In the genomic region with DNA sequence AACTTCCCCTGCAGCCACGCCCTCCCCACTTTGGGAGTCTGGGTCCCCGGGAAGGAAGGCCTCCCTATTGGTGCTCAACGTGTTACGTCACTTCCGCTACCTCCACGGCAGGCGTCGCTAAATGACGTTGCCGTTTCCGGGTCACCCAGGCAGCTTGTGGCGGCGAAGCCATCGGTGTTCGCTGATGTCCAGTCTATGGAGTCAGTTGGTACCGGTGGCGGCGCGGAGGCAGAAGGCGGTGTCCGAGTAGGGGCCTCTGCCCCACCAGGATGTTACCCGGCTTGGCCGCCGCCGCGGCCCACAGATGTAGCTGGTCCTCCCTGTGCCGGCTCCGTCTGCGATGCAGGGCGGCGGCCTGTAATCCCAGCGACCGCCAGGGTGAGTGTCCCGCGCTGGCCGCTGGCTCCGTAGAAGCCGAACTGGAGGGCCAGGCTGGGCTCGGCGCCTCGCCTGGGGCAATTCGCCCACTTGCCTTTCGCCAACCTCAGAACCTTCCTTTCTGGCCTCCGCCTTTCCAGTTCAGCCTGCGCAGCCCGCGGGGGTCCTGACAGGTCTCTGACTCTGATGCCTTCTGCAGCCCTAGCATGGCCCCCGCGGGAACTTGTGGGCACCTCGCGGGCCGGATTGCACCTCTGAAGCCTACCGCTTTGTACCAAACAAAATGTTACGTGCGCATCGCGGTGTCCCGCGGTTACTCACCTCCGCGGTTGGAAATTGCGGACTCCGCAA, we compare ENCODE assay signal across 8 cellular contexts. TPM values are rescaled to one million over a fixed set of nuclear protein-coding genes. Genes with fewer than 3 reads are reported as not detected.
DNase-seq lines count a peak whose midpoint lies in the region; TF ChIP-seq lines count a peak whose summit lies in the region.

Gene SLC30A9 (plus strand): TSS at position 148 of the 729 bp plus-strand sequence. CDS start 122 bp downstream, at position 270.

- no peaks in the 10 kb centered on the region for H3F3A ChIP-seq in neural cell (ENCODE audit: insufficient read depth, low read length, poor library complexity, severe bottlenecking)

- no peaks in the 10 kb centered on the region; the same call in 1 of the 2 replicates for H3K36me3 ChIP-seq in HAP-1 (replicated peaks)
- no peaks in the 10 kb centered on the region for H3K36me3 ChIP-seq in MG63
- H3K36me3 ChIP-seq in neural cell (ENCODE audit: insufficient read depth, low read length), result no peaks in the 10 kb centered on the region
- H3K36me3 ChIP-seq in stomach, result no peaks in the 10 kb centered on the region

- intact Hi-C loops in stomach (cut with DNase I; ENCODE audit: low total_unique reads), result no loop called here

- H3K4me3 ChIP-seq in HAP-1, result peak within 1 kb of the TSS; percentile 88
- peak within 1 kb of the TSS; percentile 86 for H3K4me3 ChIP-seq in MG63
- H3K4me3 ChIP-seq in fibroblast of villous mesenchyme (ENCODE audit: low read depth, low read length), result peak within 1 kb of the TSS; percentile 86
- H3K4me3 ChIP-seq in neural cell (ENCODE audit: low read length), result peak within 1 kb of the TSS; percentile 74
- H3K4me3 ChIP-seq in stomach, result peak within 1 kb of the TSS; percentile 75 to 97 (median 88)

- H3K27me3 ChIP-seq in HAP-1 (ENCODE audit: low read depth) (no peaks in the 10 kb centered on the region), MG63 (no peaks in the 10 kb centered on the region), neural cell (ENCODE audit: insufficient read depth, low read depth, low read length) (no peaks in the 10 kb centered on the region), stomach (no peaks in the 10 kb centered on the region)

- H2AFZ ChIP-seq in neural cell (ENCODE audit: low read depth, low read length), result peak within 1 kb of the TSS; percentile 89

- no peaks in the 10 kb centered on the region for H4K20me1 ChIP-seq in neural cell (ENCODE audit: insufficient read depth)

- peak; percentile 33 for TF ChIP-seq EP300 in neural cell (conservative IDR thresholded peaks at IDR 0.05; ENCODE audit: poor library complexity, severe bottlenecking)
- TF ChIP-seq EP300 in stomach (IDR thresholded peaks at IDR 0.05), result no peak

- peak in 2 of 4 donors; percentile 52 to 66 for TF ChIP-seq POLR2A in stomach (IDR thresholded peaks at IDR 0.05)

- H3K79me2 ChIP-seq in neural cell (replicated peaks; ENCODE audit: insufficient read depth, low read length), result peaks cover 47% of the 10 kb centered on the region

- H3K4me1 ChIP-seq in HAP-1 (peaks cover 22% of the 10 kb centered on the region), stomach (peaks cover 9 to 36% (median 22%) of the 10 kb centered on the region in 4 donors)

- peak; percentile 37 for TF ChIP-seq CTCF in fibroblast of villous mesenchyme (IDR thresholded peaks at IDR 0.05; ENCODE audit: insufficient read depth, low read depth, low read length)
- TF ChIP-seq CTCF in neural cell (IDR thresholded peaks at IDR 0.05; ENCODE audit: poor library complexity, severe bottlenecking), result peak; percentile 63
- TF ChIP-seq CTCF in stomach (IDR thresholded peaks at IDR 0.05), result peak in 5 of 7 experiments; percentile 17 to 48 (median 37)

- WGBS in stomach, 5 donors, result 0 to 1% (median 0%) methylated on average over 25 to 63 of the region's 63 CpGs

- H3K4me2 ChIP-seq in neural cell (ENCODE audit: low read length), result peak within 1 kb of the TSS; percentile 98

- H3K9me2 ChIP-seq in neural cell (ENCODE audit: insufficient read depth, low read length), result no peaks in the 10 kb centered on the region

- peak; percentile 86 for DNase-seq in GDM1 (lab: John Stamatoyannopoulos, UW)
- DNase-seq in HAP-1 (ENCODE audit: low spot score in 2 of 2), result peak; percentile 95 to 98
- peak; percentile 88 for DNase-seq in MG63
- DNase-seq in SHP77 treated with DMSO at 0.1 percent for 48 hours (lab: John Stamatoyannopoulos, UW), result peak; percentile 40
- peak; percentile 97 for DNase-seq in activated effector memory CD4-positive, alpha-beta T cell treated with anti-CD3 and anti-CD28 coated beads, Interleukin-2, amount 50 U/mL, for 16 hours
- peak; percentile 95 for DNase-seq in fibroblast of villous mesenchyme (ENCODE audit: low read depth)
- DNase-seq in stomach, result peak; percentile 96

- peak within 1 kb of the TSS; percentile 86 for H3K9ac ChIP-seq in neural cell (ENCODE audit: low read length)

- in situ Hi-C loops in HAP-1 (cut with MboI; ENCODE audit: low sequenced_read_pairs), result no loop called here

- no peak for TF ChIP-seq RAD21 in neural cell (conservative IDR thresholded peaks at IDR 0.05)

- H3K9me3 ChIP-seq in HAP-1 (no peaks in the 10 kb centered on the region), MG63 (no peaks in the 10 kb centered on the region), neural cell (ENCODE audit: low read length) (no peaks in the 10 kb centered on the region), stomach (no peaks in the 10 kb centered on the region)

- H3K27ac ChIP-seq in neural cell (ENCODE audit: low read length), result peak within 1 kb of the TSS; percentile 63
- H3K27ac ChIP-seq in stomach, result peak within 1 kb of the TSS; percentile 89 to 92 (median 91)

TF ChIP-seq in neural cell, 6 proteins besides CTCF, POLR2A, EP300 and RAD21:
- peak; percentile 81 for TF ChIP-seq TAF1 (IDR thresholded peaks at IDR 0.05; ENCODE audit: low read depth)
- TF ChIP-seq, protein P1, sequence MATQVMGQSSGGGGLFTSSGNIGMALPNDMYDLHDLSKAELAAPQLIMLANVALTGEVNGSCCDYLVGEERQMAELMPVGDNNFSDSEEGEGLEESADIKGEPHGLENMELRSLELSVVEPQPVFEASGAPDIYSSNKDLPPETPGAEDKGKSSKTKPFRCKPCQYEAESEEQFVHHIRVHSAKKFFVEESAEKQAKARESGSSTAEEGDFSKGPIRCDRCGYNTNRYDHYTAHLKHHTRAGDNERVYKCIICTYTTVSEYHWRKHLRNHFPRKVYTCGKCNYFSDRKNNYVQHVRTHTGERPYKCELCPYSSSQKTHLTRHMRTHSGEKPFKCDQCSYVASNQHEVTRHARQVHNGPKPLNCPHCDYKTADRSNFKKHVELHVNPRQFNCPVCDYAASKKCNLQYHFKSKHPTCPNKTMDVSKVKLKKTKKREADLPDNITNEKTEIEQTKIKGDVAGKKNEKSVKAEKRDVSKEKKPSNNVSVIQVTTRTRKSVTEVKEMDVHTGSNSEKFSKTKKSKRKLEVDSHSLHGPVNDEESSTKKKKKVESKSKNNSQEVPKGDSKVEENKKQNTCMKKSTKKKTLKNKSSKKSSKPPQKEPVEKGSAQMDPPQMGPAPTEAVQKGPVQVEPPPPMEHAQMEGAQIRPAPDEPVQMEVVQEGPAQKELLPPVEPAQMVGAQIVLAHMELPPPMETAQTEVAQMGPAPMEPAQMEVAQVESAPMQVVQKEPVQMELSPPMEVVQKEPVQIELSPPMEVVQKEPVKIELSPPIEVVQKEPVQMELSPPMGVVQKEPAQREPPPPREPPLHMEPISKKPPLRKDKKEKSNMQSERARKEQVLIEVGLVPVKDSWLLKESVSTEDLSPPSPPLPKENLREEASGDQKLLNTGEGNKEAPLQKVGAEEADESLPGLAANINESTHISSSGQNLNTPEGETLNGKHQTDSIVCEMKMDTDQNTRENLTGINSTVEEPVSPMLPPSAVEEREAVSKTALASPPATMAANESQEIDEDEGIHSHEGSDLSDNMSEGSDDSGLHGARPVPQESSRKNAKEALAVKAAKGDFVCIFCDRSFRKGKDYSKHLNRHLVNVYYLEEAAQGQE (IDR thresholded peaks at IDR 0.05; ENCODE audit: borderline replicate concordance), result peak; percentile 63
- TF ChIP-seq EZH2 (IDR thresholded peaks at IDR 0.05; ENCODE audit: borderline replicate concordance, insufficient read depth, low read length, poor library complexity, severe bottlenecking), result no peak
- TF ChIP-seq POLR2AphosphoS5 (IDR thresholded peaks at IDR 0.05), result peak; percentile 97
- TF ChIP-seq SMC3 (conservative IDR thresholded peaks at IDR 0.05; ENCODE audit: poor library complexity), result no peak
- peak; percentile 83 for TF ChIP-seq MXI1 (conservative IDR thresholded peaks at IDR 0.05; ENCODE audit: poor library complexity, severe bottlenecking)

RNA-seq across cellular contexts. Expression of gene SLC30A9, which starts in this region (rescaled TPM):
- 16.3 and 32.2 TPM in 2 replicates for total RNA-seq in MG63 (2014; rRNA removed; shearing (Covaris generic); ENCODE audit: low replicate concordance)
- total RNA-seq in fibroblast of villous mesenchyme (72.5 and 85.9 TPM in 2 replicates), stomach (10 to 100 TPM in 4 of 5 donors, 1 to 10 TPM in 1; 7.0 to 97.5 (median 70.0) TPM)
- polyA plus RNA-seq in neural cell (101 and 109 TPM in 2 replicates), stomach (10 to 100 TPM; 10.2 to 24.9 (median 21.2) TPM)
- polyA minus RNA-seq in neural cell, result 135 and 160 TPM in 2 replicates

Comparison
In these comparisons a context has a peak if more than half of its experiments do, and no peak if none do; other contexts are left out.
1. Peak in every context shown above with its lines: DNase-seq, H3K4me3 ChIP-seq and H3K27ac ChIP-seq.
2. DNase-seq: peak in every context shown above with its lines; median percentile 97 in activated effector memory CD4-positive, alpha-beta T cell treated with anti-CD3 and anti-CD28 coated beads, Interleukin-2, amount 50 U/mL, for 16 hours; 96 in HAP-1; 96 in stomach; 95 in fibroblast of villous mesenchyme; 88 in MG63; 86 in GDM1; 40 in SHP77 treated with DMSO at 0.1 percent for 48 hours.